Comparison of ENCODE assay signal across 1 cellular context in the genomic region with DNA sequence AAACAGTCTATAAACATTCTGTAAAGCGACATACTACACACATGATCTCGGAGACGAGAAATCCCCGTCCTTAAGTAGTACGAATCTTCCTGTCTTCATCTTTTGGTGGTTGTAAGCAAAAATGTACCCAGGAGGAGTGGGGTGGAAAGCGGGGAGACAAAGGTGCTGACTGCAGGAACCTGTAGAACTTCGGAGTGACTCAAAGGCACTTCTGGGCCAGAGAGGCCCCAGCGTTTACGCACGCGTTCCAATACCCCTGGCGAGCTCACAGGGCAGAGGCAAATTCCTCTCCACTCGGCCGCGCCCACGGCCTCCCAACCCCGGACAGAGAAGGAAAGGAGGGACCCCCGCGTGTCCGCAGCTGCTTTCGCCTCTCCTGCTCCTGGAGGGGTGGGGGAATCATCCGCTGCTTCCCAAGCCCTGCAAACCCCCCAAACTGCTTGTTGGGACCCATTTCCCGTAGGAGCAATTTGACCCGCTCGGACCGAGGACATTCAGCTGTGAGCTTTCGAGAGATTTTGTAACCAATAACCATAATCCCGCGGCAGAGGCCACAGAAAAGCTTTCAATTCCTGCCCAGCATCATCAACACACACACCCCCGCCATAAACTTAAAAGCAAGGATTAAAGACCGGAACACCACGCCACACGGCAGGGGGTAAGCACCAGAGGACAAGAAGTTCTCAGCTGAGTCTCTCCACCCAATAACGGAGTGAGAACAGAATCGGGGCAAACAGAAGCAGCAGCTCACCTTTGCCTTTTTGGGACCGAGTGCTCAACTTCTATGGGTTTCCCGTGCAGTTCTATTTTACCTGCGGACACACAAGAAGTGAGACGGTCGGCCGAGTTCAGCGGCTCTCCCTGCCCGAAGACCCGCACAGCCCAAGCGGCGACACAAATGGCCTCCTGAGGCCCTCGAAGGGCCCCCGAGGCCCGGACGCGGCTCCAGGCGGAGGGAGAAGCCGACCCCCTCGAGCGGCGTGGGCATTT.
TF ChIP-seq lines count a peak whose summit lies in the region.

No MANE protein-coding gene starts in this region.

TF ChIP-seq in GM12878, 131 proteins besides CTCF, POLR2A, EP300 and RAD21 (continued from another document and continues in another):
- TF ChIP-seq CEBPB (IDR thresholded peaks at IDR 0.05; ENCODE audit: borderline replicate concordance in 1 of 2, low read depth in 2 of 2, low read length in 2 of 2) (no peak), RBBP5 (conservative IDR thresholded peaks at IDR 0.05) (no peak), SMAD5 (IDR thresholded peaks at IDR 0.05; ENCODE audit: low read depth) (no peak), GABPA (IDR thresholded peaks at IDR 0.05; ENCODE audit: low read depth) (no peak), BACH1 (IDR thresholded peaks at IDR 0.05; ENCODE audit: borderline replicate concordance) (no peak), TAF1 (IDR thresholded peaks at IDR 0.05; ENCODE audit: borderline replicate concordance, low read depth, low read length) (no peak), YY1 (IDR thresholded peaks at IDR 0.05; ENCODE audit: low read depth, low read length) (no peak; the same call in 1 of the 2 replicates), TARDBP (IDR thresholded peaks at IDR 0.05; ENCODE audit: borderline replicate concordance) (no peak), BHLHE40 (IDR thresholded peaks at IDR 0.05; ENCODE audit: borderline replicate concordance in 1 of 2, low read depth in 2 of 2, low read length in 1 of 2) (no peak), E2F8 (IDR thresholded peaks at IDR 0.05; ENCODE audit: low read depth, partially characterized antibody) (no peak), EZH2 (IDR thresholded peaks at IDR 0.05; ENCODE audit: borderline replicate concordance, control insufficient read depth, low read depth, low read length) (no peak), SP1 (IDR thresholded peaks at IDR 0.05; ENCODE audit: low read depth, low read length) (no peak), POU2F2 (IDR thresholded peaks at IDR 0.05; ENCODE audit: borderline replicate concordance, low read depth, low read length) (no peak), RAD51 (IDR thresholded peaks at IDR 0.05) (no peak), YBX1 (IDR thresholded peaks at IDR 0.05) (no peak), SREBF2 (IDR thresholded peaks at IDR 0.05; ENCODE audit: low read length) (no peak), RCOR1 (conservative IDR thresholded peaks at IDR 0.05; ENCODE audit: low read depth, low read length) (no peak), NFYA (IDR thresholded peaks at IDR 0.05; ENCODE audit: borderline replicate concordance, low read depth, low read length) (no peak), ZNF24 (IDR thresholded peaks at IDR 0.05) (no peak), SIX5 (IDR thresholded peaks at IDR 0.05; ENCODE audit: low read depth, low read length, severe bottlenecking) (no peak), BCL11A (IDR thresholded peaks at IDR 0.05; ENCODE audit: low read depth, low read length) (no peak), ATF7 (IDR thresholded peaks at IDR 0.05; ENCODE audit: low read depth) (no peak), E2F4 (IDR thresholded peaks at IDR 0.05; ENCODE audit: low read depth, low read length) (no peak), IRF4 (IDR thresholded peaks at IDR 0.05; ENCODE audit: low read depth, low read length) (no peak), NR2F1 (conservative IDR thresholded peaks at IDR 0.05) (no peak), ZBTB33 (IDR thresholded peaks at IDR 0.05) (no peak), PAX8 (IDR thresholded peaks at IDR 0.05) (no peak), MEF2B (IDR thresholded peaks at IDR 0.05; ENCODE audit: partially characterized antibody, poor library complexity, severe bottlenecking) (no peak), NR2C1 (IDR thresholded peaks at IDR 0.05) (no peak), RB1 (IDR thresholded peaks at IDR 0.05; ENCODE audit: borderline replicate concordance) (no peak), HDAC6 (IDR thresholded peaks at IDR 0.05; ENCODE audit: unreplicated experiment) (no peak), SUPT20H (IDR thresholded peaks at IDR 0.05; ENCODE audit: borderline replicate concordance, control insufficient read depth, low read depth, low read length) (no peak), SMARCA5 (IDR thresholded peaks at IDR 0.05) (no peak), MEF2A (IDR thresholded peaks at IDR 0.05; ENCODE audit: insufficient read depth, low read depth, low read length) (no peak), KDM1A (IDR thresholded peaks at IDR 0.05; ENCODE audit: borderline replicate concordance) (no peak), SUZ12 (IDR thresholded peaks at IDR 0.05; ENCODE audit: unreplicated experiment) (no peak), ZZZ3 (IDR thresholded peaks at IDR 0.05; ENCODE audit: control insufficient read depth, insufficient read length, low read depth) (no peak), CREB1 (IDR thresholded peaks at IDR 0.05; ENCODE audit: low read depth) (peak; percentile 46), POLR2AphosphoS2 (IDR thresholded peaks at IDR 0.05; ENCODE audit: low read depth, low read length) (no peak)
- TF ChIP-seq, protein P1, sequence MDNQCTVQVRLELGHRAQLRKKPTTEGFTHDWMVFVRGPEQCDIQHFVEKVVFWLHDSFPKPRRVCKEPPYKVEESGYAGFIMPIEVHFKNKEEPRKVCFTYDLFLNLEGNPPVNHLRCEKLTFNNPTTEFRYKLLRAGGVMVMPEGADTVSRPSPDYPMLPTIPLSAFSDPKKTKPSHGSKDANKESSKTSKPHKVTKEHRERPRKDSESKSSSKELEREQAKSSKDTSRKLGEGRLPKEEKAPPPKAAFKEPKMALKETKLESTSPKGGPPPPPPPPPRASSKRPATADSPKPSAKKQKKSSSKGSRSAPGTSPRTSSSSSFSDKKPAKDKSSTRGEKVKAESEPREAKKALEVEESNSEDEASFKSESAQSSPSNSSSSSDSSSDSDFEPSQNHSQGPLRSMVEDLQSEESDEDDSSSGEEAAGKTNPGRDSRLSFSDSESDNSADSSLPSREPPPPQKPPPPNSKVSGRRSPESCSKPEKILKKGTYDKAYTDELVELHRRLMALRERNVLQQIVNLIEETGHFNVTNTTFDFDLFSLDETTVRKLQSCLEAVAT (IDR thresholded peaks at IDR 0.05), result 0 out of 2 replicates have a peak, but pooled peaks have one; percentile 57
- TF ChIP-seq, protein P2, sequence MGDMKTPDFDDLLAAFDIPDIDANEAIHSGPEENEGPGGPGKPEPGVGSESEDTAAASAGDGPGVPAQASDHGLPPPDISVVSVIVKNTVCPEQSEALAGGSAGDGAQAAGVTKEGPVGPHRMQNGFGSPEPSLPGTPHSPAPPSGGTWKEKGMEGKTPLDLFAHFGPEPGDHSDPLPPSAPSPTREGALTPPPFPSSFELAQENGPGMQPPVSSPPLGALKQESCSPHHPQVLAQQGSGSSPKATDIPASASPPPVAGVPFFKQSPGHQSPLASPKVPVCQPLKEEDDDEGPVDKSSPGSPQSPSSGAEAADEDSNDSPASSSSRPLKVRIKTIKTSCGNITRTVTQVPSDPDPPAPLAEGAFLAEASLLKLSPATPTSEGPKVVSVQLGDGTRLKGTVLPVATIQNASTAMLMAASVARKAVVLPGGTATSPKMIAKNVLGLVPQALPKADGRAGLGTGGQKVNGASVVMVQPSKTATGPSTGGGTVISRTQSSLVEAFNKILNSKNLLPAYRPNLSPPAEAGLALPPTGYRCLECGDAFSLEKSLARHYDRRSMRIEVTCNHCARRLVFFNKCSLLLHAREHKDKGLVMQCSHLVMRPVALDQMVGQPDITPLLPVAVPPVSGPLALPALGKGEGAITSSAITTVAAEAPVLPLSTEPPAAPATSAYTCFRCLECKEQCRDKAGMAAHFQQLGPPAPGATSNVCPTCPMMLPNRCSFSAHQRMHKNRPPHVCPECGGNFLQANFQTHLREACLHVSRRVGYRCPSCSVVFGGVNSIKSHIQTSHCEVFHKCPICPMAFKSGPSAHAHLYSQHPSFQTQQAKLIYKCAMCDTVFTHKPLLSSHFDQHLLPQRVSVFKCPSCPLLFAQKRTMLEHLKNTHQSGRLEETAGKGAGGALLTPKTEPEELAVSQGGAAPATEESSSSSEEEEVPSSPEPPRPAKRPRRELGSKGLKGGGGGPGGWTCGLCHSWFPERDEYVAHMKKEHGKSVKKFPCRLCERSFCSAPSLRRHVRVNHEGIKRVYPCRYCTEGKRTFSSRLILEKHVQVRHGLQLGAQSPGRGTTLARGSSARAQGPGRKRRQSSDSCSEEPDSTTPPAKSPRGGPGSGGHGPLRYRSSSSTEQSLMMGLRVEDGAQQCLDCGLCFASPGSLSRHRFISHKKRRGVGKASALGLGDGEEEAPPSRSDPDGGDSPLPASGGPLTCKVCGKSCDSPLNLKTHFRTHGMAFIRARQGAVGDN (IDR thresholded peaks at IDR 0.05), result no peak
- TF ChIP-seq, protein P3, sequence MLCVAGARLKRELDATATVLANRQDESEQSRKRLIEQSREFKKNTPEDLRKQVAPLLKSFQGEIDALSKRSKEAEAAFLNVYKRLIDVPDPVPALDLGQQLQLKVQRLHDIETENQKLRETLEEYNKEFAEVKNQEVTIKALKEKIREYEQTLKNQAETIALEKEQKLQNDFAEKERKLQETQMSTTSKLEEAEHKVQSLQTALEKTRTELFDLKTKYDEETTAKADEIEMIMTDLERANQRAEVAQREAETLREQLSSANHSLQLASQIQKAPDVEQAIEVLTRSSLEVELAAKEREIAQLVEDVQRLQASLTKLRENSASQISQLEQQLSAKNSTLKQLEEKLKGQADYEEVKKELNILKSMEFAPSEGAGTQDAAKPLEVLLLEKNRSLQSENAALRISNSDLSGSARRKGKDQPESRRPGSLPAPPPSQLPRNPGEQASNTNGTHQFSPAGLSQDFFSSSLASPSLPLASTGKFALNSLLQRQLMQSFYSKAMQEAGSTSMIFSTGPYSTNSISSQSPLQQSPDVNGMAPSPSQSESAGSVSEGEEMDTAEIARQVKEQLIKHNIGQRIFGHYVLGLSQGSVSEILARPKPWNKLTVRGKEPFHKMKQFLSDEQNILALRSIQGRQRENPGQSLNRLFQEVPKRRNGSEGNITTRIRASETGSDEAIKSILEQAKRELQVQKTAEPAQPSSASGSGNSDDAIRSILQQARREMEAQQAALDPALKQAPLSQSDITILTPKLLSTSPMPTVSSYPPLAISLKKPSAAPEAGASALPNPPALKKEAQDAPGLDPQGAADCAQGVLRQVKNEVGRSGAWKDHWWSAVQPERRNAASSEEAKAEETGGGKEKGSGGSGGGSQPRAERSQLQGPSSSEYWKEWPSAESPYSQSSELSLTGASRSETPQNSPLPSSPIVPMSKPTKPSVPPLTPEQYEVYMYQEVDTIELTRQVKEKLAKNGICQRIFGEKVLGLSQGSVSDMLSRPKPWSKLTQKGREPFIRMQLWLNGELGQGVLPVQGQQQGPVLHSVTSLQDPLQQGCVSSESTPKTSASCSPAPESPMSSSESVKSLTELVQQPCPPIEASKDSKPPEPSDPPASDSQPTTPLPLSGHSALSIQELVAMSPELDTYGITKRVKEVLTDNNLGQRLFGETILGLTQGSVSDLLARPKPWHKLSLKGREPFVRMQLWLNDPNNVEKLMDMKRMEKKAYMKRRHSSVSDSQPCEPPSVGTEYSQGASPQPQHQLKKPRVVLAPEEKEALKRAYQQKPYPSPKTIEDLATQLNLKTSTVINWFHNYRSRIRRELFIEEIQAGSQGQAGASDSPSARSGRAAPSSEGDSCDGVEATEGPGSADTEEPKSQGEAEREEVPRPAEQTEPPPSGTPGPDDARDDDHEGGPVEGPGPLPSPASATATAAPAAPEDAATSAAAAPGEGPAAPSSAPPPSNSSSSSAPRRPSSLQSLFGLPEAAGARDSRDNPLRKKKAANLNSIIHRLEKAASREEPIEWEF (IDR thresholded peaks at IDR 0.05; ENCODE audit: insufficient replicate concordance, low read depth, low read length), result no peak
- TF ChIP-seq, protein P4, sequence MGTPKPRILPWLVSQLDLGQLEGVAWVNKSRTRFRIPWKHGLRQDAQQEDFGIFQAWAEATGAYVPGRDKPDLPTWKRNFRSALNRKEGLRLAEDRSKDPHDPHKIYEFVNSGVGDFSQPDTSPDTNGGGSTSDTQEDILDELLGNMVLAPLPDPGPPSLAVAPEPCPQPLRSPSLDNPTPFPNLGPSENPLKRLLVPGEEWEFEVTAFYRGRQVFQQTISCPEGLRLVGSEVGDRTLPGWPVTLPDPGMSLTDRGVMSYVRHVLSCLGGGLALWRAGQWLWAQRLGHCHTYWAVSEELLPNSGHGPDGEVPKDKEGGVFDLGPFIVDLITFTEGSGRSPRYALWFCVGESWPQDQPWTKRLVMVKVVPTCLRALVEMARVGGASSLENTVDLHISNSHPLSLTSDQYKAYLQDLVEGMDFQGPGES (IDR thresholded peaks at IDR 0.05), result no peak
